11 cellular contexts compared by ENCODE assay signal in the genomic region with DNA sequence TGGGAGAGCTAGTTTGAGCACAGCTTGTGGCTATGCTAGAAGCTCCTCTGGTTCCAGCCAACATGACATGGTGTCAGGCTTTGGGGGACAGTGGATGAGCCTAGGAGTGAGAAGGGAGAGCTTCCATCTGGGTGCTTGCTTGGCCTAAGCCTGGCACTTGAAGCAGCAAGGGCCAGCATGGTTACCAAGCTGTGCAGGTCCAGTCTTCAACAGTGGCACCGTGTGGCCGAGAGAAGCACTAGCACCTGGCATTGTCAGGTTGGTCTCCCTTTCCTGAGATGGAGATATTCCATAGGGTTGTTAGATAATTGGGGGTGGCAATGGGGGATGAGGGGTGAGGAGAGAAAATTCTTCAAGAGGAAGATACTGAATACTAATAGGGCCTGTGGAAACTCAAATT.
A peak's percentile ranks its signal among the peaks of the same experiment; 100 is the strongest.
DNase-seq lines count a peak whose midpoint lies in the region; ATAC-seq and TF ChIP-seq lines count a peak whose summit lies in the region.
"Had no signal": no experiment of that assay in that cellular context is flagged by ENCODE, and none has a peak within 500 bp of the region (broad histone marks: within the 10 kb centered on the region; RNA-seq: fewer than 3 reads in every experiment).

No MANE protein-coding gene starts in this region.

- H3K79me2 ChIP-seq in PC-3 (ENCODE audit: low read length): no peaks in the 10 kb centered on the region

- intact Hi-C loops in PC-3 (cut with micrococcal nuclease): no loop called here
- intact Hi-C loops in colonic mucosa (cut with DNase I): no loop called here

- H3K27me3 ChIP-seq in PC-3 (ENCODE audit: low read length) (no peaks in the 10 kb centered on the region), upper lobe of left lung (no peaks in the 10 kb centered on the region), colonic mucosa (no peaks in the 10 kb centered on the region)
- H3K27me3 ChIP-seq: right atrium auricular region had no signal

- no peak overlapping the region for H3K4me3 Mint-ChIP-seq in osteocyte (ENCODE audit: unreplicated experiment)
- H3K4me3 Mint-ChIP-seq: activated naive CD4-positive, alpha-beta T cell treated with anti-CD3 and anti-CD28 coated beads, Interleukin-2, amount 10 ng/mL, durations not matched to agents 7 days and 5 days had no signal

- no peaks in the 10 kb centered on the region for H3K9me3 ChIP-seq in PC-3 (ENCODE audit: low read length)
- H3K9me3 ChIP-seq in upper lobe of left lung: peaks cover 6 to 23% (median 17%) of the 10 kb centered on the region in 4 donors
- H3K9me3 ChIP-seq in colonic mucosa: no peaks in the 10 kb centered on the region

- POLR2A ChIA-PET in PC-3 (lab: Charles Lee; ENCODE audit: unreplicated experiment): no interaction called here

- no peaks in the 10 kb centered on the region for H4K20me1 ChIP-seq in PC-3 (ENCODE audit: low read length)

- BruUV-seq in PC-3 (replicated peaks; lab: Mats Ljungman, UMichigan): no TSS peak

- H3K4me2 ChIP-seq in PC-3 (ENCODE audit: low read length): no peak overlapping the region

- no peaks in the 10 kb centered on the region for H3K27me3 Mint-ChIP-seq in osteocyte (ENCODE audit: unreplicated experiment)

- H3K36me3 ChIP-seq in PC-3 (ENCODE audit: low read depth, low read length): no peaks in the 10 kb centered on the region
- H3K36me3 ChIP-seq in upper lobe of left lung: no peaks in the 10 kb centered on the region
- H3K36me3 ChIP-seq in colonic mucosa: no peaks in the 10 kb centered on the region
- H3K36me3 ChIP-seq: right atrium auricular region had no signal

- H3K4me3 ChIP-seq in AG10803 (ENCODE audit: low read length) (no peak overlapping the region), GM12875 (ENCODE audit: low read depth, low read length) (no peak overlapping the region), PC-3 (ENCODE audit: low read length) (no peak overlapping the region), fibroblast of the aortic adventitia (ENCODE audit: low read depth, low read length) (no peak overlapping the region), upper lobe of left lung (no peak overlapping the region), colonic mucosa (no peak overlapping the region)
- H3K4me3 ChIP-seq: right atrium auricular region had no signal

- DNase-seq in AG10803 (ENCODE audit: low read depth) (no peak), PC-3 (no peak), fibroblast of the aortic adventitia (ENCODE audit: low read depth) (no peak), upper lobe of left lung (no peak), osteocyte (ENCODE audit: extremely low spot score, unreplicated experiment) (no peak), colonic mucosa (no peak)
- DNase-seq: activated naive CD4-positive, alpha-beta T cell treated with anti-CD3 and anti-CD28 coated beads, Interleukin-2, amount 10 ng/mL, durations not matched to agents 7 days and 5 days; NCI-H1694 treated with DMSO at 0.1 percent for 48 hours had no signal

- CTCF ChIA-PET in PC-3 (lab: Charles Lee): no interaction called here

- H3K4me1 ChIP-seq in PC-3 (ENCODE audit: insufficient read depth, low read length) (no peaks in the 10 kb centered on the region), upper lobe of left lung (no peaks in the 10 kb centered on the region), colonic mucosa (no peaks in the 10 kb centered on the region)
- H3K4me1 ChIP-seq: right atrium auricular region had no signal

- no peaks in the 10 kb centered on the region for H3K9me2 ChIP-seq in PC-3 (replicated peaks; ENCODE audit: low read length)

- no peaks in the 10 kb centered on the region for H3F3A ChIP-seq in PC-3 (ENCODE audit: low read length, unreplicated experiment)

- 95 to 96% methylated on average over 2 of the region's 2 CpGs for WGBS in upper lobe of left lung, 2 donors

- ATAC-seq in PC-3 (no peak), upper lobe of left lung (ENCODE audit: low FRiP score in 2 of 2) (no peak), HG03565 (IDR thresholded peaks at IDR 0.05; ENCODE audit: unreplicated experiment) (no peak)

- no peak for TF ChIP-seq EP300 in upper lobe of left lung (IDR thresholded peaks at IDR 0.05)

- no peaks in the 10 kb centered on the region for H3K36me3 Mint-ChIP-seq in osteocyte (ENCODE audit: unreplicated experiment)

- TF ChIP-seq POLR2A in upper lobe of left lung (IDR thresholded peaks at IDR 0.05): no peak

- H2AFZ ChIP-seq in PC-3 (ENCODE audit: low read length): no peak overlapping the region

- H3K9me3 Mint-ChIP-seq in osteocyte (ENCODE audit: unreplicated experiment): peaks cover 22% of the 10 kb centered on the region

- H3K27ac ChIP-seq in PC-3 (ENCODE audit: low read length): no peak overlapping the region
- H3K27ac ChIP-seq in upper lobe of left lung: no peak overlapping the region
- no peak overlapping the region for H3K27ac ChIP-seq in colonic mucosa
- H3K27ac ChIP-seq: right atrium auricular region had no signal

- H3K27ac Mint-ChIP-seq in osteocyte (ENCODE audit: unreplicated experiment): no peak overlapping the region
- H3K27ac Mint-ChIP-seq: activated naive CD4-positive, alpha-beta T cell treated with anti-CD3 and anti-CD28 coated beads, Interleukin-2, amount 10 ng/mL, durations not matched to agents 7 days and 5 days had no signal

- peak; percentile 29 for TF ChIP-seq CTCF in AG10803 (conservative IDR thresholded peaks at IDR 0.05; ENCODE audit: low read length)
- peak; percentile 18; the same call in 1 of the 2 replicates for TF ChIP-seq CTCF in GM12875 (IDR thresholded peaks at IDR 0.05; ENCODE audit: borderline replicate concordance, insufficient read depth, low read depth, low read length)
- TF ChIP-seq CTCF in PC-3 (conservative IDR thresholded peaks at IDR 0.05; ENCODE audit: low read depth, low read length): peak; percentile 43
- peak; percentile 33 for TF ChIP-seq CTCF in fibroblast of the aortic adventitia (IDR thresholded peaks at IDR 0.05; ENCODE audit: insufficient read depth, low read length)
- TF ChIP-seq CTCF in upper lobe of left lung (IDR thresholded peaks at IDR 0.05): no peak
- TF ChIP-seq CTCF in osteocyte (IDR thresholded peaks at IDR 0.05): no peak
- TF ChIP-seq CTCF in colonic mucosa (IDR thresholded peaks at IDR 0.05): no peak

- no peak overlapping the region for H3K9ac ChIP-seq in PC-3 (ENCODE audit: low read length)
- H3K9ac ChIP-seq in colonic mucosa (ENCODE audit: low read depth in 2 of 2, low read length in 2 of 2): no peak overlapping the region

- no peaks in the 10 kb centered on the region for H3K4me1 Mint-ChIP-seq in osteocyte (ENCODE audit: unreplicated experiment)
- H3K4me1 Mint-ChIP-seq: activated naive CD4-positive, alpha-beta T cell treated with anti-CD3 and anti-CD28 coated beads, Interleukin-2, amount 10 ng/mL, durations not matched to agents 7 days and 5 days had no signal

Comparison
In these comparisons a context has a peak if more than half of its experiments do, and no peak if none do; other contexts are left out.
1. CTCF ChIP-seq: peak in AG10803 (single experiment), GM12875 (single experiment), PC-3 (single experiment) and fibroblast of the aortic adventitia (single experiment); none in upper lobe of left lung (0 of 6), osteocyte (single experiment) and colonic mucosa (single experiment).